Comparison of ENCODE assay signal across 15 cellular contexts in genomic region chr9:81344366-81344765, GRCh38.
"Had no signal": no experiment of that assay in that cellular context is flagged by ENCODE, and none has a peak within 500 bp of the region (broad histone marks: within the 10 kb centered on the region; RNA-seq: fewer than 3 reads in every experiment).

No MANE protein-coding gene starts in this region.

- H3K27me3 ChIP-seq: neutrophil, ovary, tibial nerve had no signal

- H3K27ac Mint-ChIP-seq: activated CD4-positive, alpha-beta memory T cell treated with anti-CD3 and anti-CD28 coated beads for 36 hours; activated naive CD4-positive, alpha-beta T cell treated with anti-CD3 and anti-CD28 coated beads, Interleukin-2, amount 10 ng/mL, durations not matched to agents 7 days and 5 days; activated T-cell treated with anti-CD3 and anti-CD28 coated beads, Interleukin-2, amount 50 U/mL, for 72 hours; naive thymus-derived CD8-positive, alpha-beta T cell; stimulated activated naive CD8-positive, alpha-beta T cell treated with anti-CD3 and anti-CD28 coated beads, Interleukin-15, amount 100 ng/mL, for 72 hours had no signal

- H3K4me3 Mint-ChIP-seq: activated CD4-positive, alpha-beta memory T cell treated with anti-CD3 and anti-CD28 coated beads for 36 hours; activated naive CD4-positive, alpha-beta T cell treated with anti-CD3 and anti-CD28 coated beads, Interleukin-2, amount 10 ng/mL, durations not matched to agents 7 days and 5 days; activated T-cell treated with anti-CD3 and anti-CD28 coated beads, Interleukin-2, amount 50 U/mL, for 72 hours; naive thymus-derived CD8-positive, alpha-beta T cell; stimulated activated naive CD8-positive, alpha-beta T cell treated with anti-CD3 and anti-CD28 coated beads, Interleukin-15, amount 100 ng/mL, for 72 hours had no signal

- H3K36me3 Mint-ChIP-seq: activated CD4-positive, alpha-beta memory T cell treated with anti-CD3 and anti-CD28 coated beads for 36 hours; activated naive CD4-positive, alpha-beta T cell treated with anti-CD3 and anti-CD28 coated beads, Interleukin-2, amount 10 ng/mL, durations not matched to agents 7 days and 5 days; naive thymus-derived CD8-positive, alpha-beta T cell had no signal

- DNase-seq: activated CD4-positive, alpha-beta memory T cell treated with anti-CD3 and anti-CD28 coated beads for 36 hours; activated CD4-positive, alpha-beta T cell treated with anti-CD3 and anti-CD28 coated beads for 48 hours; activated effector memory CD4-positive, alpha-beta T cell treated with Interleukin-2 at 50 U/mL for 16 hours; activated naive CD4-positive, alpha-beta T cell treated with anti-CD3 and anti-CD28 coated beads, Interleukin-2, amount 10 ng/mL, durations not matched to agents 7 days and 5 days; activated T-cell treated with anti-CD3 and anti-CD28 coated beads, Interleukin-2, amount 50 U/mL, for 72 hours; amygdala; left ventricle myocardium inferior; naive thymus-derived CD8-positive, alpha-beta T cell; ovary; psoas muscle; right cardiac atrium; stimulated activated naive CD8-positive, alpha-beta T cell treated with anti-CD3 and anti-CD28 coated beads, Interleukin-15, amount 100 ng/mL, for 72 hours; T1000 had no signal

- H3K4me1 ChIP-seq: psoas muscle, tibial nerve had no signal

- ATAC-seq: activated T-cell treated with anti-CD3 and anti-CD28 coated beads, Interleukin-2, amount 50 U/mL, for 72 hours; naive thymus-derived CD8-positive, alpha-beta T cell; psoas muscle; right cardiac atrium; stimulated activated naive CD8-positive, alpha-beta T cell treated with anti-CD3 and anti-CD28 coated beads, Interleukin-15, amount 100 ng/mL, for 72 hours had no signal

- H3K36me3 ChIP-seq: left ventricle myocardium inferior, neutrophil, ovary, tibial nerve had no signal

- H3K27me3 Mint-ChIP-seq: activated CD4-positive, alpha-beta memory T cell treated with anti-CD3 and anti-CD28 coated beads for 36 hours; activated naive CD4-positive, alpha-beta T cell treated with anti-CD3 and anti-CD28 coated beads, Interleukin-2, amount 10 ng/mL, durations not matched to agents 7 days and 5 days; stimulated activated naive CD8-positive, alpha-beta T cell treated with anti-CD3 and anti-CD28 coated beads, Interleukin-15, amount 100 ng/mL, for 72 hours had no signal

- H3K4me1 Mint-ChIP-seq: activated naive CD4-positive, alpha-beta T cell treated with anti-CD3 and anti-CD28 coated beads, Interleukin-2, amount 10 ng/mL, durations not matched to agents 7 days and 5 days; naive thymus-derived CD8-positive, alpha-beta T cell; stimulated activated naive CD8-positive, alpha-beta T cell treated with anti-CD3 and anti-CD28 coated beads, Interleukin-15, amount 100 ng/mL, for 72 hours had no signal

- H3K9me3 Mint-ChIP-seq: stimulated activated naive CD8-positive, alpha-beta T cell treated with anti-CD3 and anti-CD28 coated beads, Interleukin-15, amount 100 ng/mL, for 72 hours had no signal

- H3K4me3 ChIP-seq: left ventricle myocardium inferior, ovary, psoas muscle, tibial nerve had no signal

- H3K27ac ChIP-seq: left ventricle myocardium inferior, neutrophil, ovary, psoas muscle, tibial nerve had no signal

- H3K9me3 ChIP-seq: left ventricle myocardium inferior, neutrophil, ovary, psoas muscle, tibial nerve had no signal
